1 cellular context compared by ENCODE assay signal in the genomic region with DNA sequence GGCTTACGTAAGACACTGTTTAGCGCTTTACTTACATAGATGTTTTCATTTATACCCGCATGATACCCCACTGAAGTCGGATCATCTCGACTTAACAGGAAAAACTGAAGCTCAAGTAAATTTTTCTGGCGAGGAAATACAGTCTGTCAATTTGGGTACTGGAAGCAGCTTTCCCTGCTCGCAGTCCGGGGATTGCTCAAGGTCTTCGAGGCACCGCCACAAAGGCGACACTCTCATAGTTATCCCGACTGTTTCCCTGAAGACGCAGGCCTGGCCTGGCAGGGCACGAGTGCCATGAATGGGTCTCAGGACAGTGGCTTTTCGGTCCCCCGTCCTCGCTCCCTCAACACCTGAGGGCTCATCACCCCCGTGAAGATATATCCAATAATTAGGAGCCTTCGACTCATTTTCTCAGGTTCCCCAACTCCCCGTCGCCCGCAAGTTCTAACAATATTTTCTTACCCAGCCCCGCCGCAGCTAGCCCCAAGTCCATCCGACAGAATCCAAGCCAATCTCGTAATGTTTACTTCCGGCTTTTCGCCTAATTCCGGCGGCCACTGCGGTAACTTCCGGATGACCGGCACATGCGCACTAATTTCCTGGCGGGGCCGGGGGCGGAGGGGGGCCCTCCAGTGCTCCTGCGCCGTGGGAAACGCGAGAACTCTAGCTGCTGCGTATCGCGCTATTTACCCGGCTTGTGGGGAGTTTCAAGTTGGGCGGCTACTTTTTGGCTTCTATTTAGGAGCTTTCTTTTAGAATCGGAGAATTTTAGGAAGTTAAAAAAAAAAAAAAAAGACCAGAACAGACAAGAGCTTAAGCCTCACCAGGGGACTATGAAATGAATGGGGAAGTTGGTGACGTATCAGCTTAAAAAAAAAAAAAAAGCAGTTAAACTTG.
TF ChIP-seq lines count a peak whose summit lies in the region.

Gene SLU7, minus strand, starts transcription at position 521 of the 897 bp plus-strand sequence. CDS start 3,787 bp downstream, outside the sequence.

TF ChIP-seq in K562, 482 proteins besides CTCF, POLR2A, EP300 and RAD21 (continued from another document and continues in another):
- TF ChIP-seq HDAC1 (IDR thresholded peaks at IDR 0.05): peak in 1 of 2 experiments; percentile 77; a peak in 2 of 4 replicates
- TF ChIP-seq ATF1 (CRISPR knock-in tag; IDR thresholded peaks at IDR 0.05): no peak
- TF ChIP-seq ATF1 (tag; IDR thresholded peaks at IDR 0.05): peak; percentile 77
- no peak for TF ChIP-seq BCLAF1 (IDR thresholded peaks at IDR 0.05; ENCODE audit: borderline replicate concordance in 1 of 2, control insufficient read depth in 1 of 2, low read depth in 2 of 2, low read length in 1 of 2)
- no peak for TF ChIP-seq MECOM (CRISPR knock-in tag; IDR thresholded peaks at IDR 0.05)
- no peak for TF ChIP-seq SMC3 (conservative IDR thresholded peaks at IDR 0.05; ENCODE audit: insufficient read depth, low read depth, low read length)
- no peak for TF ChIP-seq ZNF584 (CRISPR knock-in tag; IDR thresholded peaks at IDR 0.05; ENCODE audit: low read depth)
- no peak for TF ChIP-seq TEAD4 (IDR thresholded peaks at IDR 0.05; ENCODE audit: low read length)
- no peak for TF ChIP-seq TEAD4 (CRISPR knock-in tag; IDR thresholded peaks at IDR 0.05; ENCODE audit: borderline replicate concordance)
- peak; percentile 69; the same call in 1 of the 2 replicates for TF ChIP-seq ARID4B (CRISPR knock-in tag; IDR thresholded peaks at IDR 0.05)
- peak; percentile 44; the same call in 1 of the 2 replicates for TF ChIP-seq SP1 (CRISPR knock-in tag; IDR thresholded peaks at IDR 0.05)
- no peak for TF ChIP-seq XRCC3 (IDR thresholded peaks at IDR 0.05)
- TF ChIP-seq NBN (IDR thresholded peaks at IDR 0.05; ENCODE audit: low read depth): peak; percentile 64; the same call in 1 of the 2 replicates
- no peak for TF ChIP-seq NCOA6 (IDR thresholded peaks at IDR 0.05)
- TF ChIP-seq, protein P1, sequence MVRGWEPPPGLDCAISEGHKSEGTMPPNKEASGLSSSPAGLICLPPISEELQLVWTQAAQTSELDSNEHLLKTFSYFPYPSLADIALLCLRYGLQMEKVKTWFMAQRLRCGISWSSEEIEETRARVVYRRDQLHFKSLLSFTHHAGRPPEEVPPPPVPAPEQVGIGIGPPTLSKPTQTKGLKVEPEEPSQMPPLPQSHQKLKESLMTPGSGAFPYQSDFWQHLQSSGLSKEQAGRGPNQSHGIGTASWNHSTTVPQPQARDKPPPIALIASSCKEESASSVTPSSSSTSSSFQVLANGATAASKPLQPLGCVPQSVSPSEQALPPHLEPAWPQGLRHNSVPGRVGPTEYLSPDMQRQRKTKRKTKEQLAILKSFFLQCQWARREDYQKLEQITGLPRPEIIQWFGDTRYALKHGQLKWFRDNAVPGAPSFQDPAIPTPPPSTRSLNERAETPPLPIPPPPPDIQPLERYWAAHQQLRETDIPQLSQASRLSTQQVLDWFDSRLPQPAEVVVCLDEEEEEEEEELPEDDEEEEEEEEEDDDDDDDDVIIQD (CRISPR knock-in tag; IDR thresholded peaks at IDR 0.05): no peak
- peak; percentile 62 for TF ChIP-seq NKRF (IDR thresholded peaks at IDR 0.05; ENCODE audit: borderline replicate concordance)
- TF ChIP-seq, protein P2, sequence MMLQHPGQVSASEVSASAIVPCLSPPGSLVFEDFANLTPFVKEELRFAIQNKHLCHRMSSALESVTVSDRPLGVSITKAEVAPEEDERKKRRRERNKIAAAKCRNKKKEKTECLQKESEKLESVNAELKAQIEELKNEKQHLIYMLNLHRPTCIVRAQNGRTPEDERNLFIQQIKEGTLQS (IDR thresholded peaks at IDR 0.05): no peak
- TF ChIP-seq, protein P2 (CRISPR knock-in tag; conservative IDR thresholded peaks at IDR 0.05): no peak
- TF ChIP-seq HBP1 (CRISPR knock-in tag; IDR thresholded peaks at IDR 0.05): no peak
- TF ChIP-seq, protein P3, sequence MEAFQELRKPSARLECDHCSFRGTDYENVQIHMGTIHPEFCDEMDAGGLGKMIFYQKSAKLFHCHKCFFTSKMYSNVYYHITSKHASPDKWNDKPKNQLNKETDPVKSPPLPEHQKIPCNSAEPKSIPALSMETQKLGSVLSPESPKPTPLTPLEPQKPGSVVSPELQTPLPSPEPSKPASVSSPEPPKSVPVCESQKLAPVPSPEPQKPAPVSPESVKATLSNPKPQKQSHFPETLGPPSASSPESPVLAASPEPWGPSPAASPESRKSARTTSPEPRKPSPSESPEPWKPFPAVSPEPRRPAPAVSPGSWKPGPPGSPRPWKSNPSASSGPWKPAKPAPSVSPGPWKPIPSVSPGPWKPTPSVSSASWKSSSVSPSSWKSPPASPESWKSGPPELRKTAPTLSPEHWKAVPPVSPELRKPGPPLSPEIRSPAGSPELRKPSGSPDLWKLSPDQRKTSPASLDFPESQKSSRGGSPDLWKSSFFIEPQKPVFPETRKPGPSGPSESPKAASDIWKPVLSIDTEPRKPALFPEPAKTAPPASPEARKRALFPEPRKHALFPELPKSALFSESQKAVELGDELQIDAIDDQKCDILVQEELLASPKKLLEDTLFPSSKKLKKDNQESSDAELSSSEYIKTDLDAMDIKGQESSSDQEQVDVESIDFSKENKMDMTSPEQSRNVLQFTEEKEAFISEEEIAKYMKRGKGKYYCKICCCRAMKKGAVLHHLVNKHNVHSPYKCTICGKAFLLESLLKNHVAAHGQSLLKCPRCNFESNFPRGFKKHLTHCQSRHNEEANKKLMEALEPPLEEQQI (IDR thresholded peaks at IDR 0.05): no peak
- no peak for TF ChIP-seq CREBBP (IDR thresholded peaks at IDR 0.05; ENCODE audit: low read depth, low read length)
- TF ChIP-seq MYNN (IDR thresholded peaks at IDR 0.05): no peak
- no peak for TF ChIP-seq MYNN (CRISPR knock-in tag; IDR thresholded peaks at IDR 0.05)
- TF ChIP-seq SMAD3 (CRISPR knock-in tag; conservative IDR thresholded peaks at IDR 0.05): no peak
- no peak for TF ChIP-seq ZBTB17 (CRISPR knock-in tag; IDR thresholded peaks at IDR 0.05)
- TF ChIP-seq BRD4 (IDR thresholded peaks at IDR 0.05): no peak
- no peak for TF ChIP-seq ZBTB43 (CRISPR knock-in tag; IDR thresholded peaks at IDR 0.05)
- no peak for TF ChIP-seq LEF1 (IDR thresholded peaks at IDR 0.05)
- no peak for TF ChIP-seq MAFF (IDR thresholded peaks at IDR 0.05; ENCODE audit: low read length)
- no peak for TF ChIP-seq ZNF3 (CRISPR knock-in tag; IDR thresholded peaks at IDR 0.05)
- no peak for TF ChIP-seq HMGN3 (IDR thresholded peaks at IDR 0.05; ENCODE audit: borderline replicate concordance, extremely low read depth, insufficient read length, low read depth, low read length)
- TF ChIP-seq GATAD2A (IDR thresholded peaks at IDR 0.05): no peak
- TF ChIP-seq, protein P4, sequence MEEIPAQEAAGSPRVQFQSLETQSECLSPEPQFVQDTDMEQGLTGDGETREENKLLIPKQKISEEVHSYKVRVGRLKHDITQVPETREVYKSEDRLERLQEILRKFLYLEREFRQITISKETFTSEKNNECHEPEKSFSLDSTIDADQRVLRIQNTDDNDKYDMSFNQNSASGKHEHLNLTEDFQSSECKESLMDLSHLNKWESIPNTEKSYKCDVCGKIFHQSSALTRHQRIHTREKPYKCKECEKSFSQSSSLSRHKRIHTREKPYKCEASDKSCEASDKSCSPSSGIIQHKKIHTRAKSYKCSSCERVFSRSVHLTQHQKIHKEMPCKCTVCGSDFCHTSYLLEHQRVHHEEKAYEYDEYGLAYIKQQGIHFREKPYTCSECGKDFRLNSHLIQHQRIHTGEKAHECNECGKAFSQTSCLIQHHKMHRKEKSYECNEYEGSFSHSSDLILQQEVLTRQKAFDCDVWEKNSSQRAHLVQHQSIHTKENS (CRISPR knock-in tag; IDR thresholded peaks at IDR 0.05): no peak
- TF ChIP-seq, protein P5, sequence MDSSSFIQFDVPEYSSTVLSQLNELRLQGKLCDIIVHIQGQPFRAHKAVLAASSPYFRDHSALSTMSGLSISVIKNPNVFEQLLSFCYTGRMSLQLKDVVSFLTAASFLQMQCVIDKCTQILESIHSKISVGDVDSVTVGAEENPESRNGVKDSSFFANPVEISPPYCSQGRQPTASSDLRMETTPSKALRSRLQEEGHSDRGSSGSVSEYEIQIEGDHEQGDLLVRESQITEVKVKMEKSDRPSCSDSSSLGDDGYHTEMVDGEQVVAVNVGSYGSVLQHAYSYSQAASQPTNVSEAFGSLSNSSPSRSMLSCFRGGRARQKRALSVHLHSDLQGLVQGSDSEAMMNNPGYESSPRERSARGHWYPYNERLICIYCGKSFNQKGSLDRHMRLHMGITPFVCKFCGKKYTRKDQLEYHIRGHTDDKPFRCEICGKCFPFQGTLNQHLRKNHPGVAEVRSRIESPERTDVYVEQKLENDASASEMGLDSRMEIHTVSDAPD (CRISPR knock-in tag; IDR thresholded peaks at IDR 0.05): no peak
